1 cellular context compared by ENCODE assay signal in the genomic region with DNA sequence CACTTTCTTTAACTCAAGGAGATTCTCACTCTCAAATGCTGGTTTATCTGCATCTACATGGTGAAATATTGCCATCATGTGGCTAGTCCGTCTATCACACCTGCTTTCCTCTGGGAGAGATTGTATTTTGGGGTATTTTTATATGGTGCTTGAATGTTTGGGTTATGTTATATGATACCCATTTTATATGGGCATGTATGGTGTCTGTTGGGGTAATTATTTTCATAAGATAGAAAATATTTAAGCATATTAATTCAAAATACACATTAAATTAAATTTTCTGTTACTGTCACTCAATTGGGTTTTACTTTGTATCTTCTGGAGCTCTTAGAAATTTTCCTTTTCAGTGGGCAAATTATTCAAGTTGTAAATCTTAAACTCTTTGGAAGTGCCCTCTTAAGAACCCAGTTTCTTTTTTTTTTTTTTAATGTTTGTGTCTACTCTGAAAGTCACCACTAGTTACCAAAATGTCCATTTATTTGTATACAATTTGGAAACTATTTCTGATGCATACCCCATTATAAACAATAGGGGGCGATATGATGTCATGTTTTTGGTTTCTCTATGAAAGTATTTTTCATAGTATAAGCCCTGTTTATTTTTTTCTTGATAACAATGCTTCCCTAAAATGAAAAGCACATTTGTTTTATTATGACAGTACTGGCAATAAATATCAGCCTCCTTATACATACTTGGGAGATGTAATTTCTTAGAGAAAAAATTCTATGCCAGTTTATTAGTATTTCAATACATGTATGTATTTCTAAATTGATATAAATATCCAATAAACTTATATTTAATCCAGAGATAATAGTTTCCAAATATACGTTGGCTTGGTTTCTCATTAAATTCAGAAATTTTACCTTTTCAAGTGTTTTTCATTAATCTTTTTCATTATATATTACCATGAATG.
TF ChIP-seq lines count a peak whose summit lies in the region.

No MANE protein-coding gene starts in this region.

TF ChIP-seq in GM12878, 131 proteins besides CTCF, POLR2A, EP300 and RAD21 (continued from another document):
- TF ChIP-seq, protein P1, sequence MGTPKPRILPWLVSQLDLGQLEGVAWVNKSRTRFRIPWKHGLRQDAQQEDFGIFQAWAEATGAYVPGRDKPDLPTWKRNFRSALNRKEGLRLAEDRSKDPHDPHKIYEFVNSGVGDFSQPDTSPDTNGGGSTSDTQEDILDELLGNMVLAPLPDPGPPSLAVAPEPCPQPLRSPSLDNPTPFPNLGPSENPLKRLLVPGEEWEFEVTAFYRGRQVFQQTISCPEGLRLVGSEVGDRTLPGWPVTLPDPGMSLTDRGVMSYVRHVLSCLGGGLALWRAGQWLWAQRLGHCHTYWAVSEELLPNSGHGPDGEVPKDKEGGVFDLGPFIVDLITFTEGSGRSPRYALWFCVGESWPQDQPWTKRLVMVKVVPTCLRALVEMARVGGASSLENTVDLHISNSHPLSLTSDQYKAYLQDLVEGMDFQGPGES (IDR thresholded peaks at IDR 0.05): no peak
- TF ChIP-seq SMC3 (IDR thresholded peaks at IDR 0.05; ENCODE audit: borderline replicate concordance, low read length): peak; percentile 25; the same call in 1 of the 2 replicates
- TF ChIP-seq ZNF217 (IDR thresholded peaks at IDR 0.05): no peak
- peak; percentile 75 for TF ChIP-seq ATF7 (IDR thresholded peaks at IDR 0.05; ENCODE audit: low read depth)
- no peak for TF ChIP-seq NFYA (IDR thresholded peaks at IDR 0.05; ENCODE audit: borderline replicate concordance, low read depth, low read length)
- TF ChIP-seq RCOR1 (conservative IDR thresholded peaks at IDR 0.05; ENCODE audit: low read depth, low read length): no peak
- TF ChIP-seq FOS (IDR thresholded peaks at IDR 0.05; ENCODE audit: borderline replicate concordance, extremely low read depth, insufficient read length): no peak
